1 cellular context compared by ENCODE assay signal in the genomic region with DNA sequence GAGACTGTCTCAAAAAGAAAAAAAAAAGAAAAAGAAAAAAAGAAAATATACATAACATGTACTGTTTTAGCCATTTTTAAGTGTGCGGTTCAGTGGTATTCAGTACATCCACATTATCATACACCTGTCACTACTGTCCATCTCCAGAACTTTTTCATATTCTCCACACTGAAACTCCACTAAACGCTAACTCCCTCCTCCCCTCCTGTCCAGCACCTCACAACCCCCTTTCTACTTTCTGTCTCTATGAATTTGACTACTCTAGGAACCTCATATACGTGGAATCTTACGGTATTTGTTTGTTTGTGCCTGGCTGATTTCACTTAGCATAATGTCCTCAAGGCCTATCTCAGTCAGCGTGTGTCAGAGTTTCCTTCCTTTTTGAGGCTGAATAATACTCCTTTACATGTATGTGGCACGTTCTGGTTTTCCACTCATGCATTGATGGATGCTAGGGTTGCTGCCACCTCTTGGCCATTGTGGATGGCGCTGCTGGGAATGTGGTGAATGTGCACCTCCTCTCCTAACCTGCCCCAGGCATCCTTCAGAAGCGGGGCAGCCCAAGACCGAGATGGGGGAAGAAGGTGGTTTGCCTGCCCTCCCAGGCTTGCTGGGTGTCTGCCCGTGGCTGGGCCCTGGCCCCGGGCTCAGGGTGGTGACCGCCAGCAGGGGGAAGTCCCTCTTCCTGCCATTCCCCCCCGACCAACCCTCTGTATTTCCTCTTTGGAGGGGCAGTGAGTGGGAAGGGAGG.
A peak's percentile ranks its signal among the peaks of the same experiment; 100 is the strongest.
TF ChIP-seq lines count a peak whose summit lies in the region.

No MANE protein-coding gene starts in this region.

TF ChIP-seq in HepG2, 621 proteins besides CTCF, POLR2A, EP300 and RAD21 (continued from another document):
- TF ChIP-seq ZHX2 (IDR thresholded peaks at IDR 0.05; ENCODE audit: low read depth) (no peak), ZHX2 (CRISPR knock-in tag; IDR thresholded peaks at IDR 0.05; ENCODE audit: borderline replicate concordance) (no peak), ZFP36 (IDR thresholded peaks at IDR 0.05; ENCODE audit: borderline replicate concordance, low read depth, low read length, partially characterized antibody) (no peak), ZNF777 (CRISPR knock-in tag; IDR thresholded peaks at IDR 0.05) (no peak), ZNF687 (CRISPR knock-in tag; IDR thresholded peaks at IDR 0.05) (peak; percentile 22; the same call in 1 of the 2 replicates), NR3C1 (CRISPR knock-in tag; IDR thresholded peaks at IDR 0.05) (no peak), SMYD3 (CRISPR knock-in tag; IDR thresholded peaks at IDR 0.05) (no peak), THAP11 (CRISPR knock-in tag; IDR thresholded peaks at IDR 0.05) (no peak), SATB2 (CRISPR knock-in tag; IDR thresholded peaks at IDR 0.05) (no peak), ZNF10 (CRISPR knock-in tag; IDR thresholded peaks at IDR 0.05; ENCODE audit: borderline replicate concordance, low read depth) (no peak), STAG1 (CRISPR knock-in tag; IDR thresholded peaks at IDR 0.05) (peak; percentile 54), TEAD3 (CRISPR knock-in tag; optimal IDR thresholded peaks at IDR 0.05; ENCODE audit: borderline replicate concordance) (peak; percentile 21), ZBTB38 (CRISPR knock-in tag; IDR thresholded peaks at IDR 0.05) (peak; percentile 16; the same call in 1 of the 2 replicates), NFRKB (IDR thresholded peaks at IDR 0.05) (no peak), SMC3 (IDR thresholded peaks at IDR 0.05; ENCODE audit: low read length) (peak; percentile 33; the same call in 1 of the 2 replicates), MLX (CRISPR knock-in tag; IDR thresholded peaks at IDR 0.05) (no peak), MTA3 (CRISPR knock-in tag; IDR thresholded peaks at IDR 0.05) (no peak), ZBTB39 (CRISPR knock-in tag; IDR thresholded peaks at IDR 0.05) (no peak), ZNF619 (CRISPR knock-in tag; IDR thresholded peaks at IDR 0.05) (no peak), DR1 (CRISPR knock-in tag; IDR thresholded peaks at IDR 0.05) (no peak), SNAPC4 (CRISPR knock-in tag; IDR thresholded peaks at IDR 0.05) (no peak), ZNF597 (CRISPR knock-in tag; IDR thresholded peaks at IDR 0.05) (no peak), ZBTB26 (CRISPR knock-in tag; IDR thresholded peaks at IDR 0.05; ENCODE audit: borderline replicate concordance) (no peak)
- TF ChIP-seq, protein P1, sequence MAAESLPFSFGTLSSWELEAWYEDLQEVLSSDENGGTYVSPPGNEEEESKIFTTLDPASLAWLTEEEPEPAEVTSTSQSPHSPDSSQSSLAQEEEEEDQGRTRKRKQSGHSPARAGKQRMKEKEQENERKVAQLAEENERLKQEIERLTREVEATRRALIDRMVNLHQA (CRISPR knock-in tag; IDR thresholded peaks at IDR 0.05): no peak
- TF ChIP-seq, protein P2, sequence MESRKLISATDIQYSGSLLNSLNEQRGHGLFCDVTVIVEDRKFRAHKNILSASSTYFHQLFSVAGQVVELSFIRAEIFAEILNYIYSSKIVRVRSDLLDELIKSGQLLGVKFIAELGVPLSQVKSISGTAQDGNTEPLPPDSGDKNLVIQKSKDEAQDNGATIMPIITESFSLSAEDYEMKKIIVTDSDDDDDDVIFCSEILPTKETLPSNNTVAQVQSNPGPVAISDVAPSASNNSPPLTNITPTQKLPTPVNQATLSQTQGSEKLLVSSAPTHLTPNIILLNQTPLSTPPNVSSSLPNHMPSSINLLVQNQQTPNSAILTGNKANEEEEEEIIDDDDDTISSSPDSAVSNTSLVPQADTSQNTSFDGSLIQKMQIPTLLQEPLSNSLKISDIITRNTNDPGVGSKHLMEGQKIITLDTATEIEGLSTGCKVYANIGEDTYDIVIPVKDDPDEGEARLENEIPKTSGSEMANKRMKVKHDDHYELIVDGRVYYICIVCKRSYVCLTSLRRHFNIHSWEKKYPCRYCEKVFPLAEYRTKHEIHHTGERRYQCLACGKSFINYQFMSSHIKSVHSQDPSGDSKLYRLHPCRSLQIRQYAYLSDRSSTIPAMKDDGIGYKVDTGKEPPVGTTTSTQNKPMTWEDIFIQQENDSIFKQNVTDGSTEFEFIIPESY (CRISPR knock-in tag; IDR thresholded peaks at IDR 0.05): peak; percentile 98
